Comparison of ENCODE assay signal across 1 cellular context in genomic region chr20:47269309-47270165, GRCh38.
TF ChIP-seq lines count a peak whose summit lies in the region.

No MANE protein-coding gene starts in this region.

TF ChIP-seq in K562, 482 proteins besides CTCF, POLR2A, EP300 and RAD21 (continued from another document):
- TF ChIP-seq AFF1 (IDR thresholded peaks at IDR 0.05; ENCODE audit: low read depth in 1 of 2, partially characterized antibody in 2 of 2) (no peak), HCFC1 (IDR thresholded peaks at IDR 0.05; ENCODE audit: low read depth, low read length) (no peak), MEF2A (IDR thresholded peaks at IDR 0.05; ENCODE audit: control insufficient read depth, low read depth, low read length) (no peak), RBM14 (IDR thresholded peaks at IDR 0.05; ENCODE audit: borderline replicate concordance, insufficient read depth, low read depth, low read length) (no peak), BACH1 (tag; IDR thresholded peaks at IDR 0.05) (0 out of 2 replicates have a peak, but pooled peaks have one; percentile 33), NFXL1 (CRISPR knock-in tag; IDR thresholded peaks at IDR 0.05) (no peak), STAG1 (CRISPR knock-in tag; IDR thresholded peaks at IDR 0.05; ENCODE audit: borderline replicate concordance) (no peak), JUN (IDR thresholded peaks at IDR 0.05; ENCODE audit: borderline replicate concordance, low read depth, low read length) (no peak), JUN (CRISPR knock-in tag; IDR thresholded peaks at IDR 0.05; ENCODE audit: borderline replicate concordance) (no peak), YBX1 (IDR thresholded peaks at IDR 0.05) (no peak), CTBP1 (IDR thresholded peaks at IDR 0.05; ENCODE audit: borderline replicate concordance) (no peak), ZC3H11A (IDR thresholded peaks at IDR 0.05; ENCODE audit: low read depth, low read length) (no peak), SUPT5H (IDR thresholded peaks at IDR 0.05) (peak; percentile 23; the same call in 1 of the 2 replicates), ZNF408 (CRISPR knock-in tag; IDR thresholded peaks at IDR 0.05; ENCODE audit: low read depth) (no peak), CHD1 (IDR thresholded peaks at IDR 0.05; ENCODE audit: low read length) (no peak)
- TF ChIP-seq, protein P1, sequence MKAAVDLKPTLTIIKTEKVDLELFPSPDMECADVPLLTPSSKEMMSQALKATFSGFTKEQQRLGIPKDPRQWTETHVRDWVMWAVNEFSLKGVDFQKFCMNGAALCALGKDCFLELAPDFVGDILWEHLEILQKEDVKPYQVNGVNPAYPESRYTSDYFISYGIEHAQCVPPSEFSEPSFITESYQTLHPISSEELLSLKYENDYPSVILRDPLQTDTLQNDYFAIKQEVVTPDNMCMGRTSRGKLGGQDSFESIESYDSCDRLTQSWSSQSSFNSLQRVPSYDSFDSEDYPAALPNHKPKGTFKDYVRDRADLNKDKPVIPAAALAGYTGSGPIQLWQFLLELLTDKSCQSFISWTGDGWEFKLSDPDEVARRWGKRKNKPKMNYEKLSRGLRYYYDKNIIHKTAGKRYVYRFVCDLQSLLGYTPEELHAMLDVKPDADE (conservative IDR thresholded peaks at IDR 0.05; ENCODE audit: control insufficient read depth, low read depth, low read length), result no peak
- TF ChIP-seq, protein P2, sequence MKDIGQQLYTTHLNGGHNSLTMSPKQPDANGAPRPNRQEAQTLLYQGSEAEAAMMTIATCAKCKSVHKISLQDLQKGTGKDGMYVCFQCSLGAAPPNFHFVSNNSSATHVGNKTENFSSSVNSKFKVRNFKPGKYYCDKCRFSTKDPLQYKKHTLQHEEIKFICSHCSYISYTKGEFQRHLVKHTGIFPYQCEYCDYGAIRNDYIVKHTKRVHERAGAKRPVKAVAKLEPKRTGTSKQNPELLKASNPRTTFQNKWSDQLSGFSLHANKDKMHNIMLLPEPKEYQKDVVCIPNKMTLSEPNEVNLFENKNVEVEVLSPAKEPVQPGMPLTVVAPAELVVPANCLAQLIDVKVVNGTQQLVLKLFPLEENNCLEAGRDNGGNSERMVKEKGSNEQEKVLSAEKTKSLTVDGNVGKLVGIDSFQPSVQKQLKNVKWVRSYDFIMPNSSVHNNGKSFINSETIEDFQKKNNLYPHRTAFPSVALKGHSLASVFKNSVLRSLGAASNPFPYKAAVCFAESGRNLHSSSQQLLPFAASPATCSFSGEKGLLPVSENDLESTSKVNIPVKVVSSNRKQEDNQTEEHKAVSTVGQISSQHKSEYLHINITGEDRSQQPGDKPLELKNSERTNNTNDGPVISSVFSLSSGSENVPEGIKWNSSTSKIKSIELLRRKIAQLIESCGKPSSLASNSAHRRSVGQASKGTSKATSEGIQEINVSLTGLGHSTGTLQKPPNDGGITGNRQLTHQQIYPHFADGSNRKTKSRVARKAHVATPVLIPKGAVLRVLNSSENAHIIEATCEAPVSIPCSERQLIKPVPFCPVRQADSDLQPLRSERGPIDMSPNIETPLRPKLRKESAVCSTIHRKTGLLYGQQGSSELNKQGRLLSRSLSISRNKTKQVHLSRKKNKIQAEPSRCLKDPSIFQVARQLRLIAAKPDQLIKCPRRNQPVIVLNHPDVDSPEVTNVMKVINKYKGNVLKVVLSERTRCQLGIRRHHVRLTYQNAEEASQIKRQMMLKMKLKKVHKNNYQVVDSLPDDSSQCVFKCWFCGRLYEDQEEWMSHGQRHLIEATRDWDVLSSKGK (CRISPR knock-in tag; IDR thresholded peaks at IDR 0.05), result no peak
- TF ChIP-seq, protein P3, sequence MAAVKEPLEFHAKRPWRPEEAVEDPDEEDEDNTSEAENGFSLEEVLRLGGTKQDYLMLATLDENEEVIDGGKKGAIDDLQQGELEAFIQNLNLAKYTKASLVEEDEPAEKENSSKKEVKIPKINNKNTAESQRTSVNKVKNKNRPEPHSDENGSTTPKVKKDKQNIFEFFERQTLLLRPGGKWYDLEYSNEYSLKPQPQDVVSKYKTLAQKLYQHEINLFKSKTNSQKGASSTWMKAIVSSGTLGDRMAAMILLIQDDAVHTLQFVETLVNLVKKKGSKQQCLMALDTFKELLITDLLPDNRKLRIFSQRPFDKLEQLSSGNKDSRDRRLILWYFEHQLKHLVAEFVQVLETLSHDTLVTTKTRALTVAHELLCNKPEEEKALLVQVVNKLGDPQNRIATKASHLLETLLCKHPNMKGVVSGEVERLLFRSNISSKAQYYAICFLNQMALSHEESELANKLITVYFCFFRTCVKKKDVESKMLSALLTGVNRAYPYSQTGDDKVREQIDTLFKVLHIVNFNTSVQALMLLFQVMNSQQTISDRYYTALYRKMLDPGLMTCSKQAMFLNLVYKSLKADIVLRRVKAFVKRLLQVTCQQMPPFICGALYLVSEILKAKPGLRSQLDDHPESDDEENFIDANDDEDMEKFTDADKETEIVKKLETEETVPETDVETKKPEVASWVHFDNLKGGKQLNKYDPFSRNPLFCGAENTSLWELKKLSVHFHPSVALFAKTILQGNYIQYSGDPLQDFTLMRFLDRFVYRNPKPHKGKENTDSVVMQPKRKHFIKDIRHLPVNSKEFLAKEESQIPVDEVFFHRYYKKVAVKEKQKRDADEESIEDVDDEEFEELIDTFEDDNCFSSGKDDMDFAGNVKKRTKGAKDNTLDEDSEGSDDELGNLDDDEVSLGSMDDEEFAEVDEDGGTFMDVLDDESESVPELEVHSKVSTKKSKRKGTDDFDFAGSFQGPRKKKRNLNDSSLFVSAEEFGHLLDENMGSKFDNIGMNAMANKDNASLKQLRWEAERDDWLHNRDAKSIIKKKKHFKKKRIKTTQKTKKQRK (IDR thresholded peaks at IDR 0.05; ENCODE audit: borderline replicate concordance, low read depth, low read length), result no peak
- TF ChIP-seq, protein P4, sequence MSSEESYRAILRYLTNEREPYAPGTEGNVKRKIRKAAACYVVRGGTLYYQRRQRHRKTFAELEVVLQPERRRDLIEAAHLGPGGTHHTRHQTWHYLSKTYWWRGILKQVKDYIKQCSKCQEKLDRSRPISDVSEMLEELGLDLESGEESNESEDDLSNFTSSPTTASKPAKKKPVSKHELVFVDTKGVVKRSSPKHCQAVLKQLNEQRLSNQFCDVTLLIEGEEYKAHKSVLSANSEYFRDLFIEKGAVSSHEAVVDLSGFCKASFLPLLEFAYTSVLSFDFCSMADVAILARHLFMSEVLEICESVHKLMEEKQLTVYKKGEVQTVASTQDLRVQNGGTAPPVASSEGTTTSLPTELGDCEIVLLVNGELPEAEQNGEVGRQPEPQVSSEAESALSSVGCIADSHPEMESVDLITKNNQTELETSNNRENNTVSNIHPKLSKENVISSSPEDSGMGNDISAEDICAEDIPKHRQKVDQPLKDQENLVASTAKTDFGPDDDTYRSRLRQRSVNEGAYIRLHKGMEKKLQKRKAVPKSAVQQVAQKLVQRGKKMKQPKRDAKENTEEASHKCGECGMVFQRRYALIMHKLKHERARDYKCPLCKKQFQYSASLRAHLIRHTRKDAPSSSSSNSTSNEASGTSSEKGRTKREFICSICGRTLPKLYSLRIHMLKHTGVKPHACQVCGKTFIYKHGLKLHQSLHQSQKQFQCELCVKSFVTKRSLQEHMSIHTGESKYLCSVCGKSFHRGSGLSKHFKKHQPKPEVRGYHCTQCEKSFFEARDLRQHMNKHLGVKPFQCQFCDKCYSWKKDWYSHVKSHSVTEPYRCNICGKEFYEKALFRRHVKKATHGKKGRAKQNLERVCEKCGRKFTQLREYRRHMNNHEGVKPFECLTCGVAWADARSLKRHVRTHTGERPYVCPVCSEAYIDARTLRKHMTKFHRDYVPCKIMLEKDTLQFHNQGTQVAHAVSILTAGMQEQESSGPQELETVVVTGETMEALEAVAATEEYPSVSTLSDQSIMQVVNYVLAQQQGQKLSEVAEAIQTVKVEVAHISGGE (CRISPR knock-in tag; IDR thresholded peaks at IDR 0.05), result peak in 1 of 3 experiments; percentile 77; a peak in 2 of 6 replicates
